In genomic region chr1:174200746-174201145, GRCh38 we compare ENCODE assay signal across 19 cellular contexts.
"Had no signal": no experiment of that assay in that cellular context is flagged by ENCODE, and none has a peak within 500 bp of the region (broad histone marks: within the 10 kb centered on the region; RNA-seq: fewer than 3 reads in every experiment).

No MANE protein-coding gene starts in this region.

- ATAC-seq: activated T-cell treated with anti-CD3 and anti-CD28 coated beads, Interleukin-2, amount 50 U/mL, for 4 hours; right lobe of liver; upper lobe of right lung had no signal

- H3K27ac Mint-ChIP-seq: activated B cell treated with CpG ODN at 0.5 μM for 24 hours; stimulated activated naive CD8-positive, alpha-beta T cell treated with anti-CD3 and anti-CD28 coated beads, Interleukin-15, Interleukin-2, amounts not matched to agents 100 ng/mL and 50 ng/mL, for 24 hours; T-helper 1 cell treated with Interleukin-12 subunit alpha and Interleukin-12 subunit beta and Interleukin-4 antibody, amounts not matched to agents 30 μg/mL and 1 μg/mL, for 36 hours had no signal

- H3K27me3 Mint-ChIP-seq: activated B cell treated with CpG ODN at 0.5 μM for 24 hours; stimulated activated naive CD8-positive, alpha-beta T cell treated with anti-CD3 and anti-CD28 coated beads, Interleukin-15, Interleukin-2, amounts not matched to agents 100 ng/mL and 50 ng/mL, for 24 hours had no signal

- H3K4me3 Mint-ChIP-seq: activated B cell treated with CpG ODN at 0.5 μM for 24 hours; activated T-cell treated with anti-CD3 and anti-CD28 coated beads, Interleukin-2, amount 50 U/mL, for 4 hours; stimulated activated naive CD8-positive, alpha-beta T cell treated with anti-CD3 and anti-CD28 coated beads, Interleukin-15, Interleukin-2, amounts not matched to agents 100 ng/mL and 50 ng/mL, for 24 hours; T-helper 1 cell treated with Interleukin-12 subunit alpha and Interleukin-12 subunit beta and Interleukin-4 antibody, amounts not matched to agents 30 μg/mL and 1 μg/mL, for 36 hours had no signal

- H3K9me3 Mint-ChIP-seq: activated B cell treated with CpG ODN at 0.5 μM for 24 hours; activated T-cell treated with anti-CD3 and anti-CD28 coated beads, Interleukin-2, amount 50 U/mL, for 4 hours; stimulated activated naive CD8-positive, alpha-beta T cell treated with anti-CD3 and anti-CD28 coated beads, Interleukin-15, Interleukin-2, amounts not matched to agents 100 ng/mL and 50 ng/mL, for 24 hours had no signal

- DNase-seq: activated B cell treated with CpG ODN at 0.5 μM for 24 hours; activated CD4-positive, alpha-beta T cell treated with anti-CD3 and anti-CD28 coated beads for 48 hours; activated CD8-positive, alpha-beta memory T cell treated with anti-CD3 and anti-CD28 coated beads, Interleukin-2, amount 50 U/mL, for 48 hours; activated naive CD4-positive, alpha-beta T cell treated with Interleukin-2 at 50 U/mL for 16 hours; activated T-cell treated with anti-CD3 and anti-CD28 coated beads, Interleukin-2, amount 50 U/mL, for 4 hours; adrenal gland; brain microvascular endothelial cell; caudate nucleus; dermis blood vessel endothelial cell; effector memory CD4-positive, alpha-beta T cell; midbrain; nucleus accumbens; right lobe of liver; stimulated activated CD4-positive, alpha-beta T cell treated with anti-CD3 and anti-CD28 coated beads, Interleukin-1b, Interleukin-23, amount 100 ng/mL, for 48 hours; substantia nigra; thyroid gland; upper lobe of right lung had no signal
